Comparison of ENCODE assay signal across 7 cellular contexts in genomic region chr16:70440112-70440692, GRCh38. TPM values are rescaled to one million over a fixed set of nuclear protein-coding genes. Genes with fewer than 3 reads are reported as not detected.
DNase-seq lines count a peak whose midpoint lies in the region; TF ChIP-seq lines count a peak whose summit lies in the region.
"Not testable (repeated sequence)": the region's sequence is repeated elsewhere in the genome, so short reads cannot be mapped to it uniquely, and the experiment has no call there.

No MANE protein-coding gene starts in this region.

- H3K4me1 Mint-ChIP-seq in Calu3 (ENCODE audit: low read depth, unreplicated experiment) (peaks cover 22% of the 10 kb centered on the region), MCF 10A (ENCODE audit: insufficient read depth, unreplicated experiment) (peaks cover 12% of the 10 kb centered on the region), immature natural killer cell (peaks cover 29 to 36% of the 10 kb centered on the region in 2 donors), neural progenitor cell (peaks cover 25% of the 10 kb centered on the region)
- peaks cover 34% of the 10 kb centered on the region for H3K4me1 Mint-ChIP-seq in activated T-cell treated with anti-CD3 and anti-CD28 coated beads, Interleukin-2, amount 50 U/mL, for 24 hours (ENCODE audit: low read depth)

- WGBS in SK-N-SH (ENCODE audit: low lambda C conversion rate) = 78% methylated on average over 9 of the region's 10 CpGs

- H3F3A ChIP-seq in SK-N-SH (replicated peaks; ENCODE audit: insufficient read depth) = peaks cover 18% of the 10 kb centered on the region
- peaks cover 18% of the 10 kb centered on the region for H3F3A ChIP-seq in neural progenitor cell (ENCODE audit: low read depth)

- H3K36me3 ChIP-seq in Karpas-422 (ENCODE audit: insufficient read depth, low read length); SK-N-SH (replicated peaks in 1 of 2; ENCODE audit: control insufficient read depth in 1 of 2, insufficient read depth in 2 of 2, low read length in 1 of 2); neural progenitor cell: not testable (repeated sequence)

- H4K20me1 ChIP-seq in Karpas-422 (ENCODE audit: insufficient read depth, low read depth, low read length) = not testable (repeated sequence)
- H4K20me1 ChIP-seq in SK-N-SH (ENCODE audit: insufficient read depth) (peaks cover 13% of the 10 kb centered on the region), neural progenitor cell (ENCODE audit: low read depth) (peaks cover 27% of the 10 kb centered on the region)

- not testable (repeated sequence) for BruUV-seq in Calu3 (replicated peaks; lab: Mats Ljungman, UMichigan); MCF 10A (replicated peaks; lab: Mats Ljungman, UMichigan)

- not testable (repeated sequence) for TF ChIP-seq CTCF in Calu3 (IDR thresholded peaks at IDR 0.05; ENCODE audit: unreplicated experiment); SK-N-SH (IDR thresholded peaks at IDR 0.05); MCF 10A (IDR thresholded peaks at IDR 0.05; ENCODE audit: unreplicated experiment); neural progenitor cell (IDR thresholded peaks at IDR 0.05)

- DNase-seq in Calu3; Karpas-422; SK-N-SH; activated T-cell treated with anti-CD3 and anti-CD28 coated beads, Interleukin-2, amount 50 U/mL, for 24 hours; MCF 10A (ENCODE audit: unreplicated experiment); immature natural killer cell; neural progenitor cell (ENCODE audit: low spot score): not testable (repeated sequence)

- H3K4me3 ChIP-seq in Karpas-422 (ENCODE audit: low read length) (peak overlapping the region; percentile 96), neural progenitor cell (peak overlapping the region; percentile 79)
- H3K4me3 ChIP-seq in SK-N-SH (ENCODE audit: low read depth in 2 of 2, low read length in 1 of 2) = not testable (repeated sequence)

- H3K4me3 Mint-ChIP-seq in Calu3 (ENCODE audit: low read depth, unreplicated experiment) (peak overlapping the region; percentile 72), MCF 10A (ENCODE audit: unreplicated experiment) (peak overlapping the region; percentile 76), immature natural killer cell (peak overlapping the region; percentile 92 to 96 (median 94)), neural progenitor cell (peak overlapping the region; percentile 93)
- peak overlapping the region; percentile 90 for H3K4me3 Mint-ChIP-seq in activated T-cell treated with anti-CD3 and anti-CD28 coated beads, Interleukin-2, amount 50 U/mL, for 24 hours

- not testable (repeated sequence) for TF ChIP-seq EP300 in SK-N-SH (IDR thresholded peaks at IDR 0.05; ENCODE audit: borderline replicate concordance in 1 of 2, low read depth in 1 of 2, low read length in 1 of 2)

- H3K27me3 ChIP-seq in Karpas-422 (ENCODE audit: low read length); SK-N-SH (ENCODE audit: insufficient read depth); neural progenitor cell: not testable (repeated sequence)

- H3K4me1 ChIP-seq in Karpas-422 (ENCODE audit: low read length) (peaks cover 34% of the 10 kb centered on the region), SK-N-SH (ENCODE audit: control insufficient read depth in 1 of 2, insufficient read depth in 2 of 2, low read depth in 1 of 2, low read length in 1 of 2) (peaks cover 9 to 22% of the 10 kb centered on the region in 2 experiments; a peak in 3 of 4 replicates), neural progenitor cell (peaks cover 27% of the 10 kb centered on the region)

- H3K79me2 ChIP-seq in Karpas-422 (ENCODE audit: low read length) = peaks cover 28% of the 10 kb centered on the region
- peaks cover 33% of the 10 kb centered on the region for H3K79me2 ChIP-seq in SK-N-SH (ENCODE audit: insufficient read depth)
- H3K79me2 ChIP-seq in neural progenitor cell (ENCODE audit: low read depth) = peaks cover 33% of the 10 kb centered on the region

- not testable (repeated sequence) for H2AFZ ChIP-seq in Karpas-422 (ENCODE audit: low read length); neural progenitor cell (replicated peaks)
- peak overlapping the region; percentile 80; the same call in 1 of the 2 replicates for H2AFZ ChIP-seq in SK-N-SH (ENCODE audit: low read depth)

- POLR2A ChIA-PET in SK-N-SH (lab: Yijun Ruan, JAX) (interaction anchor here (0.8 to 3.0 kb wide), 3 partner anchors 8 to 60 kb away, joined by 3 to 22 read pairs (median 5); partner anchors contain the start of gene FCSK), MCF 10A (lab: Yijun Ruan, JAX) (interaction anchor here (0.7 to 1.3 kb wide), 4 partner anchors 14 to 93 kb away, joined by 3 to 9 read pairs (median 4); partner anchors contain the start of genes COG4, DDX19A and FCSK)

- not testable (repeated sequence) for H3K9me3 ChIP-seq in Karpas-422 (ENCODE audit: low read length); SK-N-SH; neural progenitor cell (ENCODE audit: low read depth)

- intact Hi-C loops in Calu3 (cut with micrococcal nuclease; ENCODE audit: unreplicated experiment) = loop anchor here (5.0 kb wide), 1 partner anchor 58 kb away; no protein-coding TSS in a partner anchor
- intact Hi-C loops in MCF 10A (cut with micrococcal nuclease) = not testable (repeated sequence)

- CTCF ChIA-PET in Calu3 (lab: Charles Lee) (interaction anchor here (0.6 kb wide), 1 partner anchor 11 kb away, joined by 8 read pairs; no protein-coding TSS in a partner anchor), SK-N-SH (lab: Yijun Ruan, JAX) (interaction anchor here (0.7 to 2.6 kb wide), 4 partner anchors 13 to 60 kb away, joined by 3 to 14 read pairs (median 4); partner anchors contain the start of gene FCSK), MCF 10A (lab: Yijun Ruan, JAX) (interaction anchor here (0.5 to 0.8 kb wide), 3 partner anchors 16 to 40 kb away, joined by 3 read pairs; no protein-coding TSS in a partner anchor)

- not testable (repeated sequence) for H3K27ac Mint-ChIP-seq in Calu3 (ENCODE audit: unreplicated experiment); activated T-cell treated with anti-CD3 and anti-CD28 coated beads, Interleukin-2, amount 50 U/mL, for 24 hours; MCF 10A (ENCODE audit: low read depth, unreplicated experiment)
- peak overlapping the region in 2 of 6 donors; percentile 30 to 36 for H3K27ac Mint-ChIP-seq in immature natural killer cell
- H3K27ac Mint-ChIP-seq in neural progenitor cell = peak overlapping the region; percentile 25

- H3K4me2 ChIP-seq in Karpas-422 (ENCODE audit: low read depth, low read length, poor library complexity, severe bottlenecking) (peak overlapping the region; percentile 99), neural progenitor cell (peak overlapping the region; percentile 84)
- not testable (repeated sequence) for H3K4me2 ChIP-seq in SK-N-SH

- H3K9me2 ChIP-seq in Karpas-422 (replicated peaks; ENCODE audit: insufficient read depth, low read length); SK-N-SH: not testable (repeated sequence)

- H3K27me3 Mint-ChIP-seq in Calu3 (ENCODE audit: unreplicated experiment); activated T-cell treated with anti-CD3 and anti-CD28 coated beads, Interleukin-2, amount 50 U/mL, for 24 hours; MCF 10A (ENCODE audit: insufficient read depth, unreplicated experiment); immature natural killer cell (ENCODE audit: low read depth in 3 of 3): not testable (repeated sequence)
- H3K27me3 Mint-ChIP-seq in neural progenitor cell (ENCODE audit: insufficient read depth, low read depth) = peaks cover 13% of the 10 kb centered on the region

- H3K27ac ChIP-seq in Karpas-422 (ENCODE audit: low read length); SK-N-SH (ENCODE audit: low read depth in 2 of 2, low read length in 1 of 2); neural progenitor cell: not testable (repeated sequence)

- not testable (repeated sequence) for TF ChIP-seq RAD21 in SK-N-SH (IDR thresholded peaks at IDR 0.05; ENCODE audit: low read length)

- not testable (repeated sequence) for H3K9me3 Mint-ChIP-seq in Calu3 (ENCODE audit: low read depth, unreplicated experiment); activated T-cell treated with anti-CD3 and anti-CD28 coated beads, Interleukin-2, amount 50 U/mL, for 24 hours; MCF 10A (ENCODE audit: unreplicated experiment); immature natural killer cell; neural progenitor cell

- H3K9ac ChIP-seq in Karpas-422 (ENCODE audit: low read length) = peak overlapping the region; percentile 93
- not testable (repeated sequence) for H3K9ac ChIP-seq in SK-N-SH, neural progenitor cell

- peaks cover 22% of the 10 kb centered on the region for H3K36me3 Mint-ChIP-seq in Calu3 (ENCODE audit: insufficient read depth, unreplicated experiment)
- H3K36me3 Mint-ChIP-seq in activated T-cell treated with anti-CD3 and anti-CD28 coated beads, Interleukin-2, amount 50 U/mL, for 24 hours (ENCODE audit: low read depth); MCF 10A (ENCODE audit: insufficient read depth, unreplicated experiment); immature natural killer cell; neural progenitor cell: not testable (repeated sequence)

RNA-seq across cellular contexts. Expression of gene ST3GAL2, which starts 1.3 kb away (rescaled TPM):
- total RNA-seq in Calu3 (2022) (9.7 and 10.0 TPM in 2 replicates), MCF 10A (2022) (7.7 and 10.3 TPM in 2 replicates), neural progenitor cell (ENCODE audit: low replicate concordance) (11.6 and 34.5 TPM in 2 replicates)
- total RNA-seq in Karpas-422 (2014; rRNA removed; shearing (Covaris generic); ENCODE audit: low replicate concordance) = 48.1 and 62.4 TPM in 2 replicates
- polyA plus RNA-seq in SK-N-SH (2012; rRNA removed) (11.4 and 19.9 TPM in 2 replicates), immature natural killer cell (10 to 100 TPM; 11.1 to 20.7 (median 17.4) TPM)
- polyA plus RNA-seq in SK-N-SH (2012; cell fraction: cytosol; rRNA removed) = 6.6 and 13.1 TPM in 2 replicates
- polyA plus RNA-seq in SK-N-SH (2012; cell fraction: nucleus; rRNA removed) = 13.6 and 16.1 TPM in 2 replicates

RNA-seq across cellular contexts. Expression of gene FCSK, which starts 14.2 kb away (rescaled TPM):
- total RNA-seq in Calu3 (2022) (27.6 and 29.1 TPM in 2 replicates), MCF 10A (2022) (13.7 and 19.0 TPM in 2 replicates), neural progenitor cell (ENCODE audit: low replicate concordance) (11.0 and 12.0 TPM in 2 replicates)
- 6.4 and 17.4 TPM in 2 replicates for total RNA-seq in Karpas-422 (2014; rRNA removed; shearing (Covaris generic); ENCODE audit: low replicate concordance)
- polyA plus RNA-seq in SK-N-SH (2012; rRNA removed) (9.7 and 10.4 TPM in 2 replicates), immature natural killer cell (10 to 100 TPM in 2 of 3 donors, 1 to 10 TPM in 1; 6.7 to 11.9 (median 10.5) TPM)
- 2.3 and 3.3 TPM in 2 replicates for polyA plus RNA-seq in SK-N-SH (2012; cell fraction: cytosol; rRNA removed)
- polyA plus RNA-seq in SK-N-SH (2012; cell fraction: nucleus; rRNA removed) = 47.7 and 71.8 TPM in 2 replicates
